Comparison of ENCODE assay signal across 8 cellular contexts in the genomic region with DNA sequence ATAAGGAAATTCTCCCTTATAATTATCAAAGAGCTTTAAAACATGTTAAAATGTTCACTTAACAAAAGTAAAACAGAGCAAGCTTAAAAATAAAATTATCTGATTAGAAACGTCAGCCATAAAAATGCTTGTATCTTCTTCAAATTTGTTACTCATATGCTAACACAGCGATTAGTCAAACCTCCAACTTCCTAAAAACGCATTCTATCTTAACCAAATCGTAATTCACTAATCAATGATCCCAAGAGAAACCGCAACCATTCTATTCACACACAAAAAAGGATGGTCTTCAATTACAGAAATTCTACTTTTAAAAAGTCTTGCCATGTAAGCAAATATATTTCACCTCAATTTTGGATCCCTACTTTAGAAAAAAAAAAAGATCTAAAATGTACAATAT. TPM values are rescaled to one million over a fixed set of nuclear protein-coding genes. Genes with fewer than 3 reads are reported as not detected.
DNase-seq lines count a peak whose midpoint lies in the region; ATAC-seq, FAIRE-seq and TF ChIP-seq lines count a peak whose summit lies in the region.

No MANE protein-coding gene starts in this region.

- no peak overlapping the region for H3K14ac ChIP-seq in H9 (ENCODE audit: insufficient read depth, low read length)

- H3K9ac ChIP-seq in H9 (ENCODE audit: extremely low read depth, insufficient read length, low read length), result no peak overlapping the region

- H4K5ac ChIP-seq in H9 (ENCODE audit: insufficient read length, low read depth, low read length), result no peak overlapping the region

- CTCF ChIA-PET in A549 (lab: Yijun Ruan, JAX), result interaction anchor here (1.5 to 1.9 kb wide), 2 partner anchors 92 to 107 kb away, joined by 5 to 6 read pairs; no protein-coding TSS in a partner anchor

- H3K4me1 ChIP-seq in A549 (peaks cover 32% of the 10 kb centered on the region), H9 (ENCODE audit: insufficient read depth, low read length) (peaks cover 5% of the 10 kb centered on the region; the same call in 1 of the 2 replicates)

- H3K27me3 ChIP-seq in H9 (ENCODE audit: insufficient read depth, low read length), result no peaks in the 10 kb centered on the region

- POLR2A ChIA-PET in A549 (lab: Yijun Ruan, JAX), result interaction anchor here (1.3 kb wide), 1 partner anchor 9 kb away, joined by 3 read pairs; no protein-coding TSS in a partner anchor

- H3K23me2 ChIP-seq in H9 (ENCODE audit: insufficient read length, low read depth, low read length, poor library complexity, severe bottlenecking), result peaks cover 11% of the 10 kb centered on the region

- no peak for TF ChIP-seq CTCF in A549 (IDR thresholded peaks at IDR 0.05)
- TF ChIP-seq CTCF in HFF-Myc (IDR thresholded peaks at IDR 0.05; ENCODE audit: low read depth, low read length, missing control alignments), result no peak
- no peak for TF ChIP-seq CTCF in H9 (conservative IDR thresholded peaks at IDR 0.05)

- no peak overlapping the region for H3K4ac ChIP-seq in H9 (ENCODE audit: low read depth, low read length)

- H3K4me3 Mint-ChIP-seq in activated naive CD8-positive, alpha-beta T cell treated with anti-CD3 and anti-CD28 coated beads for 36 hours, result peak overlapping the region; percentile 96
- peak overlapping the region; percentile 100 for H3K4me3 Mint-ChIP-seq in memory B cell
- peak overlapping the region in 1 of 2 experiments; percentile 93; a peak in 3 of 5 replicates for H3K4me3 Mint-ChIP-seq in H9

- H2AFZ ChIP-seq in H9 (ENCODE audit: low read length), result no peak overlapping the region

- 63% methylated on average over 5 of the region's 5 CpGs for WGBS in A549 (ENCODE audit: missing lambda C conversion rate)
- 100% methylated on average over 4 of the region's 5 CpGs for WGBS in H9 (ENCODE audit: extremely low coverage, insufficient read length, low lambda C conversion rate)

- no peak overlapping the region for H4K8ac ChIP-seq in H9 (replicated peaks; ENCODE audit: insufficient read length, low read depth, low read length)

- no peak overlapping the region for H2AK5ac ChIP-seq in H9 (ENCODE audit: insufficient read length, low read length)

- no peak for TF ChIP-seq POLR2A in A549 (IDR thresholded peaks at IDR 0.05; ENCODE audit: low read length)

- no peak overlapping the region for H2BK15ac ChIP-seq in H9 (ENCODE audit: low read depth, low read length)

- no peak overlapping the region for H2BK5ac ChIP-seq in H9 (ENCODE audit: insufficient read length, low read length)

- H3K9me3 ChIP-seq in A549 (no peaks in the 10 kb centered on the region), H9 (ENCODE audit: control insufficient read depth, low read depth, low read length) (no peaks in the 10 kb centered on the region)

- TF ChIP-seq EP300 in A549 (IDR thresholded peaks at IDR 0.05), result no peak

- H3K27me3 Mint-ChIP-seq in activated naive CD8-positive, alpha-beta T cell treated with anti-CD3 and anti-CD28 coated beads for 36 hours, result no peaks in the 10 kb centered on the region
- no peaks in the 10 kb centered on the region for H3K27me3 Mint-ChIP-seq in memory B cell
- H3K27me3 Mint-ChIP-seq in H9 (ENCODE audit: low read depth), result peaks cover 23% of the 10 kb centered on the region

- H4K91ac ChIP-seq in H9 (ENCODE audit: insufficient read length, low read depth, low read length), result no peak overlapping the region

- DNase-seq in A549 (ENCODE audit: low read depth in 1 of 2, low spot score in 1 of 2), result no peak
- DNase-seq in HFF-Myc (ENCODE audit: extremely low read depth, low read depth), result no peak
- DNase-seq in activated naive CD8-positive, alpha-beta T cell treated with anti-CD3 and anti-CD28 coated beads for 36 hours, result no peak
- DNase-seq in memory B cell (ENCODE audit: low spot score in 2 of 2), result no peak
- no peak for DNase-seq in activated CD8-positive, alpha-beta memory T cell treated with anti-CD3 and anti-CD28 coated beads, Interleukin-2, amount 50 U/mL, for 4 hours
- DNase-seq in mesenteric fat pad (ENCODE audit: low spot score), result no peak
- DNase-seq in H9, result no peak
- no peak for DNase-seq in NCI-H524 treated with DMSO at 0.1 percent for 48 hours (lab: John Stamatoyannopoulos, UW)

- no peak for FAIRE-seq in A549 (lab: Jason Lieb, UNC)

- ATAC-seq in A549 (no peak), memory B cell (ENCODE audit: low read depth) (no peak)

- peak overlapping the region; percentile 96 for H3K27ac Mint-ChIP-seq in activated naive CD8-positive, alpha-beta T cell treated with anti-CD3 and anti-CD28 coated beads for 36 hours
- H3K27ac Mint-ChIP-seq in memory B cell (peak overlapping the region; percentile 97), H9 (no peak overlapping the region)

- TF ChIP-seq RAD21 in A549 (conservative IDR thresholded peaks at IDR 0.05 in 1 of 2, IDR thresholded peaks at IDR 0.05 in 1 of 2), result no peak

- no peak overlapping the region for H3K23ac ChIP-seq in H9 (ENCODE audit: insufficient read length, low read depth, low read length)

- H3K79me1 ChIP-seq in H9 (ENCODE audit: insufficient read depth, low read depth, low read length, poor library complexity, severe bottlenecking), result no peaks in the 10 kb centered on the region

- no peak overlapping the region for H3K27ac ChIP-seq in A549
- no peak overlapping the region for H3K27ac ChIP-seq in H9 (ENCODE audit: insufficient read length, low read depth, low read length)

- no peak overlapping the region for H2BK12ac ChIP-seq in H9 (ENCODE audit: insufficient read length, low read depth, low read length)

- no peaks in the 10 kb centered on the region for H4K20me1 ChIP-seq in H9 (ENCODE audit: control insufficient read depth, insufficient read depth, insufficient read length)

- H3K4me3 ChIP-seq in A549 (peak overlapping the region; percentile 90; the same call in 2 of the 3 replicates), HFF-Myc (replicated peaks; ENCODE audit: low read depth, low read length) (peak overlapping the region; percentile 92)

- H3K36me3 Mint-ChIP-seq in activated naive CD8-positive, alpha-beta T cell treated with anti-CD3 and anti-CD28 coated beads for 36 hours, result peaks cover 61% of the 10 kb centered on the region
- peaks cover 21% of the 10 kb centered on the region for H3K36me3 Mint-ChIP-seq in memory B cell
- H3K36me3 Mint-ChIP-seq in H9 (ENCODE audit: insufficient read depth in 1 of 3, low read depth in 3 of 3), result no peaks in the 10 kb centered on the region

- peak overlapping the region; percentile 79 for H3K4me2 ChIP-seq in A549
- H3K4me2 ChIP-seq in H9 (ENCODE audit: insufficient read depth, insufficient read length, low read length), result no peak overlapping the region

- no peak overlapping the region for H3T11ph ChIP-seq in H9 (ENCODE audit: low read length)

- H3K4me1 Mint-ChIP-seq in activated naive CD8-positive, alpha-beta T cell treated with anti-CD3 and anti-CD28 coated beads for 36 hours, result peaks cover 45% of the 10 kb centered on the region
- H3K4me1 Mint-ChIP-seq in memory B cell, result peaks cover 47% of the 10 kb centered on the region
- H3K4me1 Mint-ChIP-seq in H9, result peaks cover 43 to 54% of the 10 kb centered on the region in 2 experiments

- H3K18ac ChIP-seq in H9 (ENCODE audit: insufficient read length, low read depth, low read length), result no peak overlapping the region

- peaks cover 1% of the 10 kb centered on the region; the same call in 1 of the 2 replicates for H3K79me2 ChIP-seq in H9 (ENCODE audit: insufficient read depth, low read length)

- H2BK120ac ChIP-seq in H9 (ENCODE audit: low read depth, low read length, poor library complexity, severe bottlenecking), result no peak overlapping the region

- H3K9me3 Mint-ChIP-seq in activated naive CD8-positive, alpha-beta T cell treated with anti-CD3 and anti-CD28 coated beads for 36 hours, result no peaks in the 10 kb centered on the region
- no peaks in the 10 kb centered on the region for H3K9me3 Mint-ChIP-seq in memory B cell
- H3K9me3 Mint-ChIP-seq in H9, result no peaks in the 10 kb centered on the region

- no peak overlapping the region for H3K56ac ChIP-seq in H9 (ENCODE audit: insufficient read length, low read depth, low read length)

- H2BK20ac ChIP-seq in H9 (ENCODE audit: low read depth, low read length, poor library complexity, severe bottlenecking), result no peak overlapping the region

TF ChIP-seq in A549, 52 proteins besides CTCF, POLR2A, EP300 and RAD21:
- TF ChIP-seq, protein P1, sequence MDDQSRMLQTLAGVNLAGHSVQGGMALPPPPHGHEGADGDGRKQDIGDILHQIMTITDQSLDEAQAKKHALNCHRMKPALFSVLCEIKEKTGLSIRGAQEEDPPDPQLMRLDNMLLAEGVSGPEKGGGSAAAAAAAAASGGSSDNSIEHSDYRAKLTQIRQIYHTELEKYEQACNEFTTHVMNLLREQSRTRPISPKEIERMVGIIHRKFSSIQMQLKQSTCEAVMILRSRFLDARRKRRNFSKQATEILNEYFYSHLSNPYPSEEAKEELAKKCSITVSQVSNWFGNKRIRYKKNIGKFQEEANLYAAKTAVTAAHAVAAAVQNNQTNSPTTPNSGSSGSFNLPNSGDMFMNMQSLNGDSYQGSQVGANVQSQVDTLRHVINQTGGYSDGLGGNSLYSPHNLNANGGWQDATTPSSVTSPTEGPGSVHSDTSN (IDR thresholded peaks at IDR 0.05), result no peak
- TF ChIP-seq RARB (CRISPR knock-in tag; IDR thresholded peaks at IDR 0.05), result no peak
- TF ChIP-seq, protein P2, sequence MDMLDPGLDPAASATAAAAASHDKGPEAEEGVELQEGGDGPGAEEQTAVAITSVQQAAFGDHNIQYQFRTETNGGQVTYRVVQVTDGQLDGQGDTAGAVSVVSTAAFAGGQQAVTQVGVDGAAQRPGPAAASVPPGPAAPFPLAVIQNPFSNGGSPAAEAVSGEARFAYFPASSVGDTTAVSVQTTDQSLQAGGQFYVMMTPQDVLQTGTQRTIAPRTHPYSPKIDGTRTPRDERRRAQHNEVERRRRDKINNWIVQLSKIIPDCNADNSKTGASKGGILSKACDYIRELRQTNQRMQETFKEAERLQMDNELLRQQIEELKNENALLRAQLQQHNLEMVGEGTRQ (IDR thresholded peaks at IDR 0.05), result no peak
- peak; percentile 13 for TF ChIP-seq MAFK (IDR thresholded peaks at IDR 0.05; ENCODE audit: partially characterized antibody)

RNA-seq across cellular contexts. Expression of a gene that starts 1.9 kb away (rescaled TPM):
- polyA plus RNA-seq in A549 (2011; rRNA removed) (8.6 and 9.2 TPM in 2 replicates), A549 (2017; fragmentation: RNase III; extraction: RNeasy Plus Mini Kit Qiagen cat#74134 plus additional on column Dnase treatment) (3.6 to 4.0 TPM (median 3.7 TPM) in 3 replicates)
- polyA plus RNA-seq in A549 (2012; cell fraction: cytosol; rRNA removed), result 0.95 and 1.0 TPM in 2 replicates
- polyA plus RNA-seq in A549 (2012; cell fraction: nucleus; rRNA removed), result 0.55 and 1.0 TPM in 2 replicates
- polyA minus RNA-seq in A549 (2011; rRNA and poly(A)+ RNA removed), result 4.1 and 4.5 TPM in 2 replicates
- 100 to 1,000 TPM; 151 to 157 TPM for total RNA-seq in activated naive CD8-positive, alpha-beta T cell treated with anti-CD3 and anti-CD28 coated beads for 36 hours
- total RNA-seq in mesenteric fat pad (67.7 TPM), H9 (2021) (6.1 and 6.3 TPM in 2 replicates)

Comparison
In these comparisons a context has a peak if more than half of its experiments do, and no peak if none do; other contexts are left out.
1. H3K27ac Mint-ChIP-seq: peak in activated naive CD8-positive, alpha-beta T cell treated with anti-CD3 and anti-CD28 coated beads for 36 hours (single experiment) and memory B cell (single experiment); none in H9 (0 of 3).